In genomic region chr1:16324456-16324890, GRCh38 we compare ENCODE assay signal across 11 cellular contexts. TPM values are rescaled to one million over a fixed set of nuclear protein-coding genes. Genes with fewer than 3 reads are reported as not detected.
A peak's percentile ranks its signal among the peaks of the same experiment; 100 is the strongest.
DNase-seq lines count a peak whose midpoint lies in the region; ATAC-seq, FAIRE-seq and TF ChIP-seq lines count a peak whose summit lies in the region.
"Had no signal": no experiment of that assay in that cellular context is flagged by ENCODE, and none has a peak within 500 bp of the region (broad histone marks: within the 10 kb centered on the region; RNA-seq: fewer than 3 reads in every experiment).

No MANE protein-coding gene starts in this region.

- no peak overlapping the region for H3K9ac ChIP-seq in astrocyte (ENCODE audit: low read length)

- 93% methylated on average over 6 of the region's 6 CpGs for WGBS in right cardiac atrium
- 44 to 63% methylated on average over 6 of the region's 6 CpGs for WGBS in aorta, 2 donors

- TF ChIP-seq POLR2A in breast epithelium (IDR thresholded peaks at IDR 0.05): no peak

- FAIRE-seq in astrocyte (lab: Jason Lieb, UNC): peak; percentile 74

- BruUV-seq in MCF 10A (replicated peaks; lab: Mats Ljungman, UMichigan): no TSS peak

- intact Hi-C loops in MCF 10A (cut with micrococcal nuclease) (no loop called here), breast epithelium (cut with DNase I; ENCODE audit: low total_unique reads) (no loop called here), right cardiac atrium (cut with DNase I) (no loop called here), aorta (cut with DNase I) (no loop called here)

- no peak overlapping the region for H2AFZ ChIP-seq in astrocyte (ENCODE audit: low read depth, low read length)

- H3K27ac Mint-ChIP-seq in MCF 10A (ENCODE audit: low read depth, unreplicated experiment) (no peak overlapping the region), astrocyte (ENCODE audit: unreplicated experiment) (peak overlapping the region; percentile 48)
- H3K27ac Mint-ChIP-seq: activated T-helper 2 cell treated with anti-CD3 and anti-CD28 coated beads, Interferon-gamma antibody, Interleukin-2, Interleukin-4, amounts not matched to agents 10 μg/mL and 5 μg/mL and 100 μg/mL, durations not matched to agents 14 hours and 24 hours and 36 hours had no signal

- H3K4me1 Mint-ChIP-seq in MCF 10A (ENCODE audit: insufficient read depth, unreplicated experiment): peaks cover 23% of the 10 kb centered on the region
- H3K4me1 Mint-ChIP-seq in astrocyte (ENCODE audit: low read depth, unreplicated experiment): peaks cover 14% of the 10 kb centered on the region

- POLR2A ChIA-PET in MCF 10A (lab: Yijun Ruan, JAX): interaction anchor here (0.9 to 1.8 kb wide), 7 partner anchors 10 to 186 kb away, joined by 3 to 7 read pairs (median 3); partner anchors contain the start of gene FBXO42

- TF ChIP-seq CTCF in MCF 10A (IDR thresholded peaks at IDR 0.05; ENCODE audit: unreplicated experiment): no peak
- no peak for TF ChIP-seq CTCF in breast epithelium (IDR thresholded peaks at IDR 0.05)
- TF ChIP-seq CTCF in astrocyte (IDR thresholded peaks at IDR 0.05; ENCODE audit: insufficient read depth, low read depth, low read length): no peak

- H3K36me3 ChIP-seq in breast epithelium: no peaks in the 10 kb centered on the region
- no peaks in the 10 kb centered on the region for H3K36me3 ChIP-seq in astrocyte (ENCODE audit: insufficient read depth, low read length)
- H3K36me3 ChIP-seq in aorta (ENCODE audit: control insufficient read depth in 1 of 2, insufficient read depth in 2 of 2, low read length in 1 of 2): no peaks in the 10 kb centered on the region

- H3K4me1 ChIP-seq in breast epithelium (no peaks in the 10 kb centered on the region), astrocyte (ENCODE audit: insufficient read depth, low read length) (peaks cover 11% of the 10 kb centered on the region), right cardiac atrium (ENCODE audit: control insufficient read depth, insufficient read depth, low read length) (peaks cover 5% of the 10 kb centered on the region), aorta (ENCODE audit: control insufficient read depth in 1 of 2, insufficient read depth in 2 of 2, low read length in 2 of 2) (peaks cover 0 to 14% of the 10 kb centered on the region in 2 donors)

- H3K27ac ChIP-seq in breast epithelium (no peak overlapping the region), astrocyte (ENCODE audit: low read depth, low read length) (no peak overlapping the region), right cardiac atrium (ENCODE audit: low read length) (no peak overlapping the region), aorta (ENCODE audit: low read depth in 1 of 2, low read length in 2 of 2) (peak overlapping the region in 1 of 2 donors; percentile 33)
- H3K27ac ChIP-seq: C4-2B had no signal

- H3K36me3 Mint-ChIP-seq in MCF 10A (ENCODE audit: insufficient read depth, unreplicated experiment): peaks cover 17% of the 10 kb centered on the region
- peaks cover 3% of the 10 kb centered on the region for H3K36me3 Mint-ChIP-seq in astrocyte (ENCODE audit: low read depth, unreplicated experiment)

- DNase-seq in MCF 10A (ENCODE audit: unreplicated experiment) (peak; percentile 84), breast epithelium (ENCODE audit: low spot score in 2 of 2) (no peak), astrocyte (ENCODE audit: low read depth) (peak; percentile 83), right cardiac atrium (peak in 1 of 3 donors; percentile 54), aorta (no peak), germinal center (ENCODE audit: low spot score) (no peak), HUDEP-2 (lab: John Stamatoyannopoulos, UW; ENCODE audit: unreplicated experiment in 76 of 76) (no peak)
- DNase-seq: T-helper 2 cell had no signal

- H3K4me3 ChIP-seq in breast epithelium (no peak overlapping the region), astrocyte (ENCODE audit: insufficient read depth, low read depth, low read length) (no peak overlapping the region), right cardiac atrium (ENCODE audit: low read length) (no peak overlapping the region), aorta (ENCODE audit: low read length in 2 of 2) (no peak overlapping the region)

- H3K79me2 ChIP-seq in astrocyte (ENCODE audit: insufficient read depth, low read length): peaks cover 79% of the 10 kb centered on the region

- H3K4me3 Mint-ChIP-seq in MCF 10A (ENCODE audit: unreplicated experiment): no peak overlapping the region
- no peak overlapping the region for H3K4me3 Mint-ChIP-seq in astrocyte (ENCODE audit: unreplicated experiment)

- ATAC-seq in right cardiac atrium: peak; percentile 75 to 84
- ATAC-seq in aorta (ENCODE audit: low FRiP score): peak; percentile 77
- no peak for ATAC-seq in GM21526 (IDR thresholded peaks at IDR 0.05; ENCODE audit: low FRiP score, unreplicated experiment)

- H3K9me3 Mint-ChIP-seq in MCF 10A (ENCODE audit: unreplicated experiment) (no peaks in the 10 kb centered on the region), astrocyte (ENCODE audit: unreplicated experiment) (no peaks in the 10 kb centered on the region)
- H3K9me3 Mint-ChIP-seq: activated T-helper 2 cell treated with anti-CD3 and anti-CD28 coated beads, Interferon-gamma antibody, Interleukin-2, Interleukin-4, amounts not matched to agents 10 μg/mL and 5 μg/mL and 100 μg/mL, durations not matched to agents 14 hours and 24 hours and 36 hours had no signal

- peak overlapping the region; percentile 24 for H3K4me2 ChIP-seq in astrocyte (ENCODE audit: low read length)

- peaks cover 54% of the 10 kb centered on the region for H4K20me1 ChIP-seq in astrocyte (ENCODE audit: insufficient read depth, low read length)

- H3K9me3 ChIP-seq in breast epithelium: no peaks in the 10 kb centered on the region
- H3K9me3 ChIP-seq in astrocyte (ENCODE audit: insufficient read depth, low read depth, low read length): no peaks in the 10 kb centered on the region
- H3K9me3 ChIP-seq in right cardiac atrium (ENCODE audit: control insufficient read depth, low read length): no peaks in the 10 kb centered on the region
- no peaks in the 10 kb centered on the region for H3K9me3 ChIP-seq in aorta (ENCODE audit: control insufficient read depth, low read length)

- H3K27me3 Mint-ChIP-seq in MCF 10A (ENCODE audit: insufficient read depth, unreplicated experiment) (no peaks in the 10 kb centered on the region), astrocyte (ENCODE audit: low read depth, unreplicated experiment) (no peaks in the 10 kb centered on the region)

- CTCF ChIA-PET in MCF 10A (lab: Yijun Ruan, JAX): no interaction called here

- H3K27me3 ChIP-seq in breast epithelium: no peaks in the 10 kb centered on the region
- no peaks in the 10 kb centered on the region for H3K27me3 ChIP-seq in astrocyte (ENCODE audit: insufficient read depth, low read length)
- no peaks in the 10 kb centered on the region for H3K27me3 ChIP-seq in right cardiac atrium (ENCODE audit: control insufficient read depth, insufficient read depth)
- H3K27me3 ChIP-seq in aorta (ENCODE audit: control insufficient read depth in 1 of 2, insufficient read depth in 2 of 2, low read length in 1 of 2): no peaks in the 10 kb centered on the region

RNA-seq across cellular contexts. Expression of gene FBXO42, which starts 27.8 kb away (rescaled TPM):
- 21.9 and 24.9 TPM in 2 replicates for total RNA-seq in MCF 10A (2022)
- total RNA-seq in breast epithelium: 10 to 100 TPM; 20.3 to 28.5 (median 26.7) TPM
- 25.6 and 27.9 TPM in 2 replicates for total RNA-seq in astrocyte
- 10 to 100 TPM; 15.7 to 18.1 (median 16.4) TPM for total RNA-seq in right cardiac atrium
- polyA plus RNA-seq in right cardiac atrium: 16.5 TPM
- total RNA-seq in aorta: 10 to 100 TPM; 32.5 to 33.3 TPM
- 10 to 100 TPM in 1 of 2 donors, 1 to 10 TPM in 1; 9.4 to 33.2 TPM for polyA plus RNA-seq in aorta

RNA-seq across cellular contexts. Expression of gene SZRD1, which starts 42.6 kb away (rescaled TPM):
- total RNA-seq in MCF 10A (2022) (108 and 114 TPM in 2 replicates), breast epithelium (10 to 100 TPM; 59.0 to 77.4 (median 61.3) TPM), astrocyte (152 and 165 TPM in 2 replicates), right cardiac atrium (100 to 1,000 TPM; 106 to 132 (median 109) TPM), aorta (100 to 1,000 TPM; 128 to 172 TPM)
- polyA plus RNA-seq in right cardiac atrium (70.7 TPM), aorta (100 to 1,000 TPM in 1 of 2 donors, 10 to 100 TPM in 1; 87.9 to 109 TPM)

Comparison
In these comparisons a context has a peak if more than half of its experiments do, and no peak if none do; other contexts are left out.
1. DNase-seq: peak in MCF 10A (single experiment) and astrocyte (single experiment); none in breast epithelium (0 of 2), aorta (0 of 2), germinal center (single experiment) and HUDEP-2 (0 of 76).